Comparison of ENCODE assay signal across 34 cellular contexts in the genomic region with DNA sequence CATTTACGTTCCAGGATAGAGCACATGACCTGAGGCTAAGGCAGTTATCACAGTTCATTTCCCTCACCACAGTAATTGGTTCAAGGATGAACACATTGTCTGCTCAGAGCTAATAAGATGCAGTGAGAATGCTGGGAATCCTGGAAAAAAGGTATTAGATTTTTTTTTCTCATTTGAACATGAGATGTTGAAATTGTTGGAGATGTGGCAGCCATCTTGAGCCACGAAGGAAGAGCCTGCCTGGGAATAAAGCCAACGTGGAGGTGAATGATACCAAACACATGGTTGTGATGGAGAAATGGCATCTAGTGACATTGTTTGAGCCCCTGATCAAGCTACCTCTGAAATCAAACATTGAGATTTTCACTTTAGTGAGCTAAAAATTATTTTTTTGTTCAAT.
"Had no signal": no experiment of that assay in that cellular context is flagged by ENCODE, and none has a peak within 500 bp of the region (broad histone marks: within the 10 kb centered on the region; RNA-seq: fewer than 3 reads in every experiment).

No MANE protein-coding gene starts in this region.

- H3K9me3 ChIP-seq: adrenal gland, body of pancreas, breast epithelium had no signal

- ATAC-seq: activated CD8-positive, alpha-beta T cell treated with anti-CD3 and anti-CD28 coated beads for 36 hours; activated naive CD4-positive, alpha-beta T cell treated with anti-CD3 and anti-CD28 coated beads, Interleukin-2, amount 50 U/mL, for 72 hours; activated T-cell treated with anti-CD3 and anti-CD28 coated beads, Interleukin-2, amount 50 U/mL, for 4 hours; activated T-cell treated with anti-CD3 and anti-CD28 coated beads, Interleukin-2, amount 50 U/mL, for 72 hours; activated T-helper 17 cell treated with anti-CD3 and anti-CD28 coated beads, Interleukin-2, amount 50 U/mL, for 72 hours; body of pancreas had no signal

- H3K36me3 ChIP-seq: adrenal gland, brain microvascular endothelial cell, breast epithelium had no signal

- H3K27me3 ChIP-seq: adrenal gland, body of pancreas, brain microvascular endothelial cell, breast epithelium had no signal

- H3K4me3 ChIP-seq: adrenal gland, body of pancreas, breast epithelium had no signal

- FAIRE-seq: astrocyte, colon, TTC549 had no signal

- DNase-seq: activated B cell treated with CpG ODN at 0.5 μM for 24 hours; activated CD4-positive, alpha-beta memory T cell treated with anti-CD3 and anti-CD28 coated beads for 36 hours; activated CD4-positive, alpha-beta T cell treated with anti-CD3 and anti-CD28 coated beads for 4 hours; activated CD4-positive, alpha-beta T cell treated with anti-CD3 and anti-CD28 coated beads, Interleukin-2, amount 10 ng/mL, durations not matched to agents 24 days and 14 days; activated CD4-positive, alpha-beta T cell treated with anti-CD3 and anti-CD28 coated beads, Interleukin-2, amount 50 U/mL, for 1 hour; activated CD4-positive, alpha-beta T cell treated with anti-CD3 and anti-CD28 coated beads, Interleukin-2, amount 50 U/mL, for 4 hours; activated CD4-positive, CD25-positive, alpha-beta regulatory T cell treated with anti-CD3 and anti-CD28 coated beads, Interleukin-2, amount 50 U/mL, for 72 hours; activated CD8-positive, alpha-beta memory T cell treated with anti-CD3 and anti-CD28 coated beads, Interleukin-2, amount 50 U/mL, for 4 hours; activated CD8-positive, alpha-beta T cell treated with anti-CD3 and anti-CD28 coated beads for 36 hours; activated effector memory CD4-positive, alpha-beta T cell treated with anti-CD3 and anti-CD28 coated beads, Interleukin-2, amount 50 U/mL, for 16 hours; activated gamma-delta T cell treated with Interleukin-2 at 50 U/mL for 16 hours; activated naive CD4-positive, alpha-beta T cell; activated naive CD4-positive, alpha-beta T cell treated with anti-CD3 and anti-CD28 coated beads for 36 hours; activated naive CD4-positive, alpha-beta T cell treated with anti-CD3 and anti-CD28 coated beads, Interleukin-2, amount 50 U/mL, for 16 hours; activated naive CD8-positive, alpha-beta T cell treated with anti-CD3 and anti-CD28 coated beads for 36 hours; activated T-cell treated with anti-CD3 and anti-CD28 coated beads for 4 hours; activated T-cell treated with anti-CD3 and anti-CD28 coated beads, Interleukin-2, amount 50 U/mL, for 1 hour; activated T-cell treated with anti-CD3 and anti-CD28 coated beads, Interleukin-2, amount 50 U/mL, for 4 hours; activated T-cell treated with anti-CD3 and anti-CD28 coated beads, Interleukin-2, amount 50 U/mL, for 72 hours; adrenal gland; amniotic stem cell; aorta; body of pancreas; brain microvascular endothelial cell; central memory CD4-positive, alpha-beta T cell; T-helper 2 cell; T-helper 9 cell had no signal

- H3K4me1 ChIP-seq: adrenal gland, body of pancreas, breast epithelium had no signal

- H3K27ac ChIP-seq: adrenal gland, body of pancreas, brain microvascular endothelial cell, breast epithelium, VCaP had no signal
